1 cellular context compared by ENCODE assay signal in the genomic region with DNA sequence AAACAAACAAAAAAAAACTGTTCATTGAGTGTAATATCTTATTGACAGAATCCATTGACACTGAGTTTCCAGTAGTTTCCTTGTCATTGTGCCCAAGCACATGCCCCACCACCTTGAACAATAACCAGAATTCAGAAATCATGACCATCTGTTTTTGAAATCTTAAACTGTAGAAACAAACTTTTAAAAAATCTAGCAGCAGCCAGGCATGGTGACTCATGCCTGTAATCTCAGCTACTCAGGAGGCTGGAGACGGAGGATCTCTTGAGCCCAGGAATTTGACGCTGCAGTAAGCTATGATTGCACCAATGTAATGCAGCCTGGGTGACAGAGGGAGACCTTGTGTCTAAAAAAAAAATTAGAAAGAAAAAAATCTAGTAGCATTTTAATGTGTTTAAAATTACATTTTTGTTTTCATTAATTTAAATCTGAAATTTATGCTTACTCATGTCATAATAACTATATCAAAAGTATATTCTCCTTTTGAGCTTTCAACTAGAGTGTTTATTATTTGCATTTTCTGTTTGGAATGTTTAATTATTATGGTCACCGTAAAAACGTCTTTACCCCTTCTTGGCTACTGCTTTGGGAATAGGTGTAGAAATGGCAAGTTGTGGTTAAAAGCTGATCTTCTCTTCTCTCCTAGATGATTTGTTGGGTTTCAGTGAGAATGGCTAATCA.
TF ChIP-seq lines count a peak whose summit lies in the region.

No MANE protein-coding gene starts in this region.

TF ChIP-seq in K562, 482 proteins besides CTCF, POLR2A, EP300 and RAD21 (continues in another document):
- TF ChIP-seq, protein P1, sequence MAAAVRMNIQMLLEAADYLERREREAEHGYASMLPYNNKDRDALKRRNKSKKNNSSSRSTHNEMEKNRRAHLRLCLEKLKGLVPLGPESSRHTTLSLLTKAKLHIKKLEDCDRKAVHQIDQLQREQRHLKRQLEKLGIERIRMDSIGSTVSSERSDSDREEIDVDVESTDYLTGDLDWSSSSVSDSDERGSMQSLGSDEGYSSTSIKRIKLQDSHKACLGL (CRISPR knock-in tag; IDR thresholded peaks at IDR 0.05; ENCODE audit: borderline replicate concordance, poor library complexity, severe bottlenecking) = no peak
- TF ChIP-seq, protein P2, sequence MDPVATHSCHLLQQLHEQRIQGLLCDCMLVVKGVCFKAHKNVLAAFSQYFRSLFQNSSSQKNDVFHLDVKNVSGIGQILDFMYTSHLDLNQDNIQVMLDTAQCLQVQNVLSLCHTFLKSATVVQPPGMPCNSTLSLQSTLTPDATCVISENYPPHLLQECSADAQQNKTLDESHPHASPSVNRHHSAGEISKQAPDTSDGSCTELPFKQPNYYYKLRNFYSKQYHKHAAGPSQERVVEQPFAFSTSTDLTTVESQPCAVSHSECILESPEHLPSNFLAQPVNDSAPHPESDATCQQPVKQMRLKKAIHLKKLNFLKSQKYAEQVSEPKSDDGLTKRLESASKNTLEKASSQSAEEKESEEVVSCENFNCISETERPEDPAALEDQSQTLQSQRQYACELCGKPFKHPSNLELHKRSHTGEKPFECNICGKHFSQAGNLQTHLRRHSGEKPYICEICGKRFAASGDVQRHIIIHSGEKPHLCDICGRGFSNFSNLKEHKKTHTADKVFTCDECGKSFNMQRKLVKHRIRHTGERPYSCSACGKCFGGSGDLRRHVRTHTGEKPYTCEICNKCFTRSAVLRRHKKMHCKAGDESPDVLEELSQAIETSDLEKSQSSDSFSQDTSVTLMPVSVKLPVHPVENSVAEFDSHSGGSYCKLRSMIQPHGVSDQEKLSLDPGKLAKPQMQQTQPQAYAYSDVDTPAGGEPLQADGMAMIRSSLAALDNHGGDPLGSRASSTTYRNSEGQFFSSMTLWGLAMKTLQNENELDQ (CRISPR knock-in tag; IDR thresholded peaks at IDR 0.05; ENCODE audit: borderline replicate concordance) = no peak
- no peak for TF ChIP-seq ZNF699 (CRISPR knock-in tag; IDR thresholded peaks at IDR 0.05; ENCODE audit: insufficient replicate concordance)
- no peak for TF ChIP-seq NBN (IDR thresholded peaks at IDR 0.05; ENCODE audit: low read depth)
- no peak for TF ChIP-seq YY1 (IDR thresholded peaks at IDR 0.05; ENCODE audit: borderline replicate concordance in 1 of 3, control insufficient read depth in 1 of 3, extremely low read depth in 1 of 3, insufficient read depth in 3 of 3, insufficient read length in 1 of 3, insufficient replicate concordance in 2 of 3, low read depth in 1 of 3, low read length in 2 of 3)
- peak; percentile 89 for TF ChIP-seq SMARCE1 (IDR thresholded peaks at IDR 0.05)
- TF ChIP-seq MTA1 (IDR thresholded peaks at IDR 0.05; ENCODE audit: borderline replicate concordance) = no peak
- TF ChIP-seq MAFG (tag; conservative IDR thresholded peaks at IDR 0.05) = 0 out of 2 replicates have a peak, but pooled peaks have one; percentile 31
- TF ChIP-seq, protein P3, sequence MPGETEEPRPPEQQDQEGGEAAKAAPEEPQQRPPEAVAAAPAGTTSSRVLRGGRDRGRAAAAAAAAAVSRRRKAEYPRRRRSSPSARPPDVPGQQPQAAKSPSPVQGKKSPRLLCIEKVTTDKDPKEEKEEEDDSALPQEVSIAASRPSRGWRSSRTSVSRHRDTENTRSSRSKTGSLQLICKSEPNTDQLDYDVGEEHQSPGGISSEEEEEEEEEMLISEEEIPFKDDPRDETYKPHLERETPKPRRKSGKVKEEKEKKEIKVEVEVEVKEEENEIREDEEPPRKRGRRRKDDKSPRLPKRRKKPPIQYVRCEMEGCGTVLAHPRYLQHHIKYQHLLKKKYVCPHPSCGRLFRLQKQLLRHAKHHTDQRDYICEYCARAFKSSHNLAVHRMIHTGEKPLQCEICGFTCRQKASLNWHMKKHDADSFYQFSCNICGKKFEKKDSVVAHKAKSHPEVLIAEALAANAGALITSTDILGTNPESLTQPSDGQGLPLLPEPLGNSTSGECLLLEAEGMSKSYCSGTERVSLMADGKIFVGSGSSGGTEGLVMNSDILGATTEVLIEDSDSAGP (CRISPR knock-in tag; IDR thresholded peaks at IDR 0.05) = no peak
- no peak for TF ChIP-seq BDP1 (IDR thresholded peaks at IDR 0.05; ENCODE audit: insufficient read depth, insufficient read length)
- TF ChIP-seq, protein P4, sequence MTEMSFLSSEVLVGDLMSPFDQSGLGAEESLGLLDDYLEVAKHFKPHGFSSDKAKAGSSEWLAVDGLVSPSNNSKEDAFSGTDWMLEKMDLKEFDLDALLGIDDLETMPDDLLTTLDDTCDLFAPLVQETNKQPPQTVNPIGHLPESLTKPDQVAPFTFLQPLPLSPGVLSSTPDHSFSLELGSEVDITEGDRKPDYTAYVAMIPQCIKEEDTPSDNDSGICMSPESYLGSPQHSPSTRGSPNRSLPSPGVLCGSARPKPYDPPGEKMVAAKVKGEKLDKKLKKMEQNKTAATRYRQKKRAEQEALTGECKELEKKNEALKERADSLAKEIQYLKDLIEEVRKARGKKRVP (CRISPR knock-in tag; IDR thresholded peaks at IDR 0.05) = no peak
- TF ChIP-seq ZBTB1 (CRISPR knock-in tag; IDR thresholded peaks at IDR 0.05; ENCODE audit: borderline replicate concordance, low read depth) = no peak
- TF ChIP-seq STAT5A (IDR thresholded peaks at IDR 0.05; ENCODE audit: borderline replicate concordance, low read length) = peak; percentile 62; the same call in 1 of the 2 replicates
- TF ChIP-seq CAMTA2 (CRISPR knock-in tag; conservative IDR thresholded peaks at IDR 0.05) = no peak
- TF ChIP-seq ZNF316 (IDR thresholded peaks at IDR 0.05) = peak; percentile 66
- no peak for TF ChIP-seq CSDE1 (IDR thresholded peaks at IDR 0.05)
- peak; percentile 79 for TF ChIP-seq CBFA2T2 (conservative IDR thresholded peaks at IDR 0.05)
- TF ChIP-seq, protein P5, sequence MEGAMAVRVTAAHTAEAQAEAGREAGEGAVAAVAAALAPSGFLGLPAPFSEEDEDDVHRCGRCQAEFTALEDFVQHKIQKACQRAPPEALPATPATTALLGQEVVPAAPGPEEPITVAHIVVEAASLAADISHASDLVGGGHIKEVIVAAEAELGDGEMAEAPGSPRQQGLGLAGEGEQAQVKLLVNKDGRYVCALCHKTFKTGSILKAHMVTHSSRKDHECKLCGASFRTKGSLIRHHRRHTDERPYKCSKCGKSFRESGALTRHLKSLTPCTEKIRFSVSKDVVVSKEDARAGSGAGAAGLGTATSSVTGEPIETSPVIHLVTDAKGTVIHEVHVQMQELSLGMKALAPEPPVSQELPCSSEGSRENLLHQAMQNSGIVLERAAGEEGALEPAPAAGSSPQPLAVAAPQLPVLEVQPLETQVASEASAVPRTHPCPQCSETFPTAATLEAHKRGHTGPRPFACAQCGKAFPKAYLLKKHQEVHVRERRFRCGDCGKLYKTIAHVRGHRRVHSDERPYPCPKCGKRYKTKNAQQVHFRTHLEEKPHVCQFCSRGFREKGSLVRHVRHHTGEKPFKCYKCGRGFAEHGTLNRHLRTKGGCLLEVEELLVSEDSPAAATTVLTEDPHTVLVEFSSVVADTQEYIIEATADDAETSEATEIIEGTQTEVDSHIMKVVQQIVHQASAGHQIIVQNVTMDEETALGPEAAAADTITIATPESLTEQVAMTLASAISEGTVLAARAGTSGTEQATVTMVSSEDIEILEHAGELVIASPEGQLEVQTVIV (CRISPR knock-in tag; IDR thresholded peaks at IDR 0.05; ENCODE audit: borderline replicate concordance) = no peak
- TF ChIP-seq MCM3 (IDR thresholded peaks at IDR 0.05) = no peak
- peak; percentile 35 for TF ChIP-seq FOS (IDR thresholded peaks at IDR 0.05; ENCODE audit: extremely low read depth, insufficient read length)
- TF ChIP-seq JUND (IDR thresholded peaks at IDR 0.05; ENCODE audit: borderline replicate concordance, low read depth, low read length) = peak; percentile 92
- TF ChIP-seq JUND (tag; IDR thresholded peaks at IDR 0.05; ENCODE audit: borderline replicate concordance, low read depth, low read length) = peak; percentile 87
- TF ChIP-seq E2F3 (CRISPR knock-in tag; IDR thresholded peaks at IDR 0.05) = no peak
- TF ChIP-seq TAL1 (IDR thresholded peaks at IDR 0.05) = peak; percentile 76
- peak; percentile 38; the same call in 1 of the 2 replicates for TF ChIP-seq SOX6 (IDR thresholded peaks at IDR 0.05)
- TF ChIP-seq, protein P6, sequence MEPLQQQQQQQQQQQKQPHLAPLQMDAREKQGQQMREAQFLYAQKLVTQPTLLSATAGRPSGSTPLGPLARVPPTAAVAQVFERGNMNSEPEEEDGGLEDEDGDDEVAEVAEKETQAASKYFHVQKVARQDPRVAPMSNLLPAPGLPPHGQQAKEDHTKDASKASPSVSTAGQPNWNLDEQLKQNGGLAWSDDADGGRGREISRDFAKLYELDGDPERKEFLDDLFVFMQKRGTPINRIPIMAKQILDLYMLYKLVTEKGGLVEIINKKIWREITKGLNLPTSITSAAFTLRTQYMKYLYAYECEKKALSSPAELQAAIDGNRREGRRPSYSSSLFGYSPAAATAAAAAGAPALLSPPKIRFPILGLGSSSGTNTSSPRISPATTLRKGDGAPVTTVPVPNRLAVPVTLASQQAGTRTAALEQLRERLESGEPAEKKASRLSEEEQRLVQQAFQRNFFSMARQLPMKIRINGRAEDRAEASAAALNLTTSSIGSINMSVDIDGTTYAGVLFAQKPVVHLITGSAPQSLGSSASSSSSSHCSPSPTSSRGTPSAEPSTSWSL (CRISPR knock-in tag; IDR thresholded peaks at IDR 0.05; ENCODE audit: borderline replicate concordance) = no peak
- TF ChIP-seq STAT5B (CRISPR knock-in tag; IDR thresholded peaks at IDR 0.05) = no peak
- no peak for TF ChIP-seq BRD9 (IDR thresholded peaks at IDR 0.05; ENCODE audit: low read depth, partially characterized antibody)
- TF ChIP-seq NR2C2 (CRISPR knock-in tag; IDR thresholded peaks at IDR 0.05) = no peak
- no peak for TF ChIP-seq NR2C2 (tag; IDR thresholded peaks at IDR 0.05)
- TF ChIP-seq, protein P7, sequence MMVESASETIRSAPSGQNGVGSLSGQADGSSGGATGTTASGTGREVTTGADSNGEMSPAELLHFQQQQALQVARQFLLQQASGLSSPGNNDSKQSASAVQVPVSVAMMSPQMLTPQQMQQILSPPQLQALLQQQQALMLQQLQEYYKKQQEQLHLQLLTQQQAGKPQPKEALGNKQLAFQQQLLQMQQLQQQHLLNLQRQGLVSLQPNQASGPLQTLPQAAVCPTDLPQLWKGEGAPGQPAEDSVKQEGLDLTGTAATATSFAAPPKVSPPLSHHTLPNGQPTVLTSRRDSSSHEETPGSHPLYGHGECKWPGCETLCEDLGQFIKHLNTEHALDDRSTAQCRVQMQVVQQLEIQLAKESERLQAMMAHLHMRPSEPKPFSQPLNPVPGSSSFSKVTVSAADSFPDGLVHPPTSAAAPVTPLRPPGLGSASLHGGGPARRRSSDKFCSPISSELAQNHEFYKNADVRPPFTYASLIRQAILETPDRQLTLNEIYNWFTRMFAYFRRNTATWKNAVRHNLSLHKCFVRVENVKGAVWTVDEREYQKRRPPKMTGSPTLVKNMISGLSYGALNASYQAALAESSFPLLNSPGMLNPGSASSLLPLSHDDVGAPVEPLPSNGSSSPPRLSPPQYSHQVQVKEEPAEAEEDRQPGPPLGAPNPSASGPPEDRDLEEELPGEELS (CRISPR knock-in tag; IDR thresholded peaks at IDR 0.05; ENCODE audit: borderline replicate concordance) = no peak
- no peak for TF ChIP-seq ZNF263 (CRISPR knock-in tag; IDR thresholded peaks at IDR 0.05; ENCODE audit: borderline replicate concordance)
- TF ChIP-seq SMARCA4 (IDR thresholded peaks at IDR 0.05) = peak; percentile 86
- TF ChIP-seq C11orf30 (IDR thresholded peaks at IDR 0.05; ENCODE audit: low read depth) = peak; percentile 56
- peak; percentile 88 for TF ChIP-seq ARID1B (IDR thresholded peaks at IDR 0.05)
- TF ChIP-seq, protein P8, sequence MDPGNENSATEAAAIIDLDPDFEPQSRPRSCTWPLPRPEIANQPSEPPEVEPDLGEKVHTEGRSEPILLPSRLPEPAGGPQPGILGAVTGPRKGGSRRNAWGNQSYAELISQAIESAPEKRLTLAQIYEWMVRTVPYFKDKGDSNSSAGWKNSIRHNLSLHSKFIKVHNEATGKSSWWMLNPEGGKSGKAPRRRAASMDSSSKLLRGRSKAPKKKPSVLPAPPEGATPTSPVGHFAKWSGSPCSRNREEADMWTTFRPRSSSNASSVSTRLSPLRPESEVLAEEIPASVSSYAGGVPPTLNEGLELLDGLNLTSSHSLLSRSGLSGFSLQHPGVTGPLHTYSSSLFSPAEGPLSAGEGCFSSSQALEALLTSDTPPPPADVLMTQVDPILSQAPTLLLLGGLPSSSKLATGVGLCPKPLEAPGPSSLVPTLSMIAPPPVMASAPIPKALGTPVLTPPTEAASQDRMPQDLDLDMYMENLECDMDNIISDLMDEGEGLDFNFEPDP (CRISPR knock-in tag; IDR thresholded peaks at IDR 0.05) = no peak
- TF ChIP-seq ZNF57 (CRISPR knock-in tag; IDR thresholded peaks at IDR 0.05) = no peak
- TF ChIP-seq, protein P9, sequence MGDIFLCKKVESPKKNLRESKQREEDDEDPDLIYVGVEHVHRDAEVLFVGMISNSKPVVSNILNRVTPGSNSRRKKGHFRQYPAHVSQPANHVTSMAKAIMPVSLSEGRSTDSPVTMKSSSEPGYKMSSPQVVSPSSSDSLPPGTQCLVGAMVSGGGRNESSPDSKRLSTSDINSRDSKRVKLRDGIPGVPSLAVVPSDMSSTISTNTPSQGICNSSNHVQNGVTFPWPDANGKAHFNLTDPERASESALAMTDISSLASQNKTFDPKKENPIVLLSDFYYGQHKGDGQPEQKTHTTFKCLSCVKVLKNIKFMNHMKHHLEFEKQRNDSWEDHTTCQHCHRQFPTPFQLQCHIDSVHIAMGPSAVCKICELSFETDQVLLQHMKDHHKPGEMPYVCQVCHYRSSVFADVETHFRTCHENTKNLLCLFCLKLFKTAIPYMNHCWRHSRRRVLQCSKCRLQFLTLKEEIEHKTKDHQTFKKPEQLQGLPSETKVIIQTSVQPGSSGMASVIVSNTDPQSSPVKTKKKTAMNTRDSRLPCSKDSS (IDR thresholded peaks at IDR 0.05; ENCODE audit: low read depth, partially characterized antibody) = no peak
- TF ChIP-seq POLR2AphosphoS5 (IDR thresholded peaks at IDR 0.05; ENCODE audit: control insufficient read depth, insufficient read depth, low read depth, low read length) = peak; percentile 59
- peak; percentile 58 for TF ChIP-seq NCOR1 (IDR thresholded peaks at IDR 0.05)
- peak; percentile 91 for TF ChIP-seq DPF2 (IDR thresholded peaks at IDR 0.05)
- peak in 1 of 2 experiments; percentile 82; a peak in 2 of 4 replicates for TF ChIP-seq HDAC1 (IDR thresholded peaks at IDR 0.05)
- TF ChIP-seq, protein P10, sequence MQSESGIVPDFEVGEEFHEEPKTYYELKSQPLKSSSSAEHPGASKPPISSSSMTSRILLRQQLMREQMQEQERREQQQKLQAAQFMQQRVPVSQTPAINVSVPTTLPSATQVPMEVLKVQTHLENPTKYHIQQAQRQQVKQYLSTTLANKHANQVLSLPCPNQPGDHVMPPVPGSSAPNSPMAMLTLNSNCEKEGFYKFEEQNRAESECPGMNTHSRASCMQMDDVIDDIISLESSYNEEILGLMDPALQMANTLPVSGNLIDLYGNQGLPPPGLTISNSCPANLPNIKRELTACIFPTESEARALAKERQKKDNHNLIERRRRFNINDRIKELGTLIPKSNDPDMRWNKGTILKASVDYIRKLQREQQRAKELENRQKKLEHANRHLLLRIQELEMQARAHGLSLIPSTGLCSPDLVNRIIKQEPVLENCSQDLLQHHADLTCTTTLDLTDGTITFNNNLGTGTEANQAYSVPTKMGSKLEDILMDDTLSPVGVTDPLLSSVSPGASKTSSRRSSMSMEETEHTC (IDR thresholded peaks at IDR 0.05) = no peak
- peak; percentile 86 for TF ChIP-seq TEAD4 (IDR thresholded peaks at IDR 0.05; ENCODE audit: low read length)
- no peak for TF ChIP-seq TEAD4 (CRISPR knock-in tag; IDR thresholded peaks at IDR 0.05; ENCODE audit: borderline replicate concordance)
